1 cellular context compared by ENCODE assay signal in genomic region chr14:21039585-21040369, GRCh38.
TF ChIP-seq lines count a peak whose summit lies in the region.

No MANE protein-coding gene starts in this region.

TF ChIP-seq in HEK293, 187 proteins besides CTCF, POLR2A, EP300 and RAD21 (continued from another document):
- TF ChIP-seq ZNF660 (tag by site-specific recombination; IDR thresholded peaks at IDR 0.05) = no peak
- TF ChIP-seq ZNF843 (tag by site-specific recombination; IDR thresholded peaks at IDR 0.05) = no peak
- TF ChIP-seq GLI4 (tag by site-specific recombination; IDR thresholded peaks at IDR 0.05) = no peak
- TF ChIP-seq ZEB2 (tag by site-specific recombination; IDR thresholded peaks at IDR 0.05) = no peak
- TF ChIP-seq ZNF341 (tag by site-specific recombination; IDR thresholded peaks at IDR 0.05; ENCODE audit: low read depth) = 0 out of 2 replicates have a peak, but pooled peaks have one; percentile 17
- no peak for TF ChIP-seq ZBTB48 (tag by site-specific recombination; IDR thresholded peaks at IDR 0.05)
- no peak for TF ChIP-seq ZNF561 (tag by site-specific recombination; IDR thresholded peaks at IDR 0.05; ENCODE audit: borderline replicate concordance)
- TF ChIP-seq ZNF19 (tag by site-specific recombination; IDR thresholded peaks at IDR 0.05; ENCODE audit: low read depth) = no peak
- no peak for TF ChIP-seq ZBTB1 (tag by site-specific recombination; IDR thresholded peaks at IDR 0.05)
- TF ChIP-seq ZNF791 (tag by site-specific recombination; IDR thresholded peaks at IDR 0.05) = no peak
